Comparison of ENCODE assay signal across 8 cellular contexts in genomic region chr2:54634564-54635511, GRCh38.
DNase-seq lines count a peak whose midpoint lies in the region; ATAC-seq and TF ChIP-seq lines count a peak whose summit lies in the region.

No MANE protein-coding gene starts in this region.

- DNase-seq in A172 (ENCODE audit: low spot score) (peak; percentile 94), T-helper 17 cell (no peak), foreskin fibroblast (peak; percentile 26 to 49), pulmonary artery endothelial cell (ENCODE audit: low read depth, low spot score) (peak; percentile 81), D341Med (ENCODE audit: low spot score) (no peak), Ammon's horn (ENCODE audit: low spot score) (no peak)

- H3K4me1 Mint-ChIP-seq in T-helper 17 cell, result peaks cover 17% of the 10 kb centered on the region

- no peaks in the 10 kb centered on the region for H3K9me3 ChIP-seq in T-helper 17 cell (ENCODE audit: control insufficient read depth, low read length, poor library complexity, severe bottlenecking)

- no peak overlapping the region for H3K4me3 ChIP-seq in foreskin fibroblast (ENCODE audit: low read depth in 1 of 2, low read length in 2 of 2)

- H3K36me3 Mint-ChIP-seq in T-helper 17 cell (ENCODE audit: low read depth), result peaks cover 8% of the 10 kb centered on the region

- peak overlapping the region; percentile 75 for H3K4me3 Mint-ChIP-seq in T-helper 17 cell

- H3K27me3 Mint-ChIP-seq in T-helper 17 cell, result no peaks in the 10 kb centered on the region

- ATAC-seq in GM18868 (IDR thresholded peaks at IDR 0.05; ENCODE audit: unreplicated experiment), result peak; percentile 70
- peak; percentile 66 for ATAC-seq in HG03039 (IDR thresholded peaks at IDR 0.05; ENCODE audit: unreplicated experiment)
- ATAC-seq in T-helper 17 cell, result peak; percentile 78

- no peak for TF ChIP-seq CTCF in foreskin fibroblast (IDR thresholded peaks at IDR 0.05; ENCODE audit: low read depth, low read length)

- H3K27ac Mint-ChIP-seq in T-helper 17 cell, result peak overlapping the region; percentile 90

Comparison
In these comparisons a context has a peak if more than half of its experiments do, and no peak if none do; other contexts are left out.
1. DNase-seq: peak in A172 (single experiment), foreskin fibroblast (2 of 2) and pulmonary artery endothelial cell (single experiment); none in T-helper 17 cell (0 of 3), D341Med (single experiment) and Ammon's horn (single experiment).
2. Peak in every context shown above with its lines, with median percentiles within 50 percentile points of each other: ATAC-seq.